6 cellular contexts compared by ENCODE assay signal in genomic region chr4:93718233-93718632, GRCh38.
"Had no signal": no experiment of that assay in that cellular context is flagged by ENCODE, and none has a peak within 500 bp of the region (broad histone marks: within the 10 kb centered on the region; RNA-seq: fewer than 3 reads in every experiment).

No MANE protein-coding gene starts in this region.

- DNase-seq: GDM1, GF-D8 had no signal

- FAIRE-seq: GM12891, GM12892, GM18507, GM19239 had no signal
